26 cellular contexts compared by ENCODE assay signal in genomic region chr15:67329984-67330733, GRCh38.
"Had no signal": no experiment of that assay in that cellular context is flagged by ENCODE, and none has a peak within 500 bp of the region (broad histone marks: within the 10 kb centered on the region; RNA-seq: fewer than 3 reads in every experiment).

No MANE protein-coding gene starts in this region.

- ATAC-seq: activated CD8-positive, alpha-beta memory T cell treated with anti-CD3 and anti-CD28 coated beads, Interleukin-2, amount 10 ng/mL, durations not matched to agents 7 days and 5 days; activated CD8-positive, alpha-beta T cell treated with anti-CD3 and anti-CD28 coated beads for 36 hours; effector memory CD8-positive, alpha-beta T cell; heart left ventricle; left cardiac atrium; natural killer cell; upper lobe of right lung had no signal

- H3K36me3 ChIP-seq: brain microvascular endothelial cell, colonic mucosa, esophagus squamous epithelium, heart left ventricle, spleen, upper lobe of right lung, WERI-Rb-1 had no signal

- H3K27me3 ChIP-seq: brain microvascular endothelial cell, colonic mucosa, dorsolateral prefrontal cortex, esophagus squamous epithelium, heart left ventricle, spleen, upper lobe of right lung had no signal

- H3K4me1 ChIP-seq: colonic mucosa, spleen, upper lobe of right lung had no signal

- H3K9me3 ChIP-seq: colonic mucosa, esophagus squamous epithelium had no signal

- FAIRE-seq: endothelial cell of umbilical vein, TTC549 had no signal

- DNase-seq: activated CD4-positive, alpha-beta T cell treated with anti-CD3 and anti-CD28 coated beads, Interleukin-2, amount 10 ng/mL, durations not matched to agents 7 days and 5 days; activated CD4-positive, CD25-positive, alpha-beta regulatory T cell treated with anti-CD3 and anti-CD28 coated beads, Interleukin-2, amount 50 U/mL, for 72 hours; activated CD8-positive, alpha-beta memory T cell treated with anti-CD3 and anti-CD28 coated beads, Interleukin-2, amount 10 ng/mL, durations not matched to agents 7 days and 5 days; activated CD8-positive, alpha-beta T cell treated with anti-CD3 and anti-CD28 coated beads for 36 hours; activated effector memory CD4-positive, alpha-beta T cell treated with anti-CD3 and anti-CD28 coated beads, Interleukin-2, amount 50 U/mL, for 16 hours; activated naive CD4-positive, alpha-beta T cell treated with anti-CD3 and anti-CD28 coated beads, Interleukin-2, amount 10 ng/mL, durations not matched to agents 7 days and 5 days; activated T-cell treated with anti-CD3 and anti-CD28 coated beads for 4 hours; aorta; brain microvascular endothelial cell; colonic mucosa; dorsolateral prefrontal cortex; effector memory CD8-positive, alpha-beta T cell; esophagus squamous epithelium; heart left ventricle; islet precursor cell; left cardiac atrium; midbrain; natural killer cell; retina; spleen; stimulated activated CD4-positive, alpha-beta T cell treated with anti-CD3 and anti-CD28 coated beads, Interleukin-4, amount 100 ng/mL, for 1 hour; stimulated activated naive CD4-positive, alpha-beta T cell treated with Interleukin-2 at 50 U/mL for 16 hours; upper lobe of right lung; WERI-Rb-1 had no signal

- H3K27ac ChIP-seq: brain microvascular endothelial cell, colonic mucosa, dorsolateral prefrontal cortex, esophagus squamous epithelium, heart left ventricle, spleen, upper lobe of right lung, WERI-Rb-1 had no signal

- H3K4me3 ChIP-seq: colonic mucosa, dorsolateral prefrontal cortex, esophagus squamous epithelium, heart left ventricle, spleen, upper lobe of right lung had no signal
